In genomic region chr10:3268025-3268424, GRCh38 we compare ENCODE assay signal across 1 cellular context.
TF ChIP-seq lines count a peak whose summit lies in the region.

No MANE protein-coding gene starts in this region.

TF ChIP-seq in K562, 482 proteins besides CTCF, POLR2A, EP300 and RAD21 (continued from another document):
- TF ChIP-seq ZNF518B (CRISPR knock-in tag; IDR thresholded peaks at IDR 0.05): no peak
